22 cellular contexts compared by ENCODE assay signal in the genomic region with DNA sequence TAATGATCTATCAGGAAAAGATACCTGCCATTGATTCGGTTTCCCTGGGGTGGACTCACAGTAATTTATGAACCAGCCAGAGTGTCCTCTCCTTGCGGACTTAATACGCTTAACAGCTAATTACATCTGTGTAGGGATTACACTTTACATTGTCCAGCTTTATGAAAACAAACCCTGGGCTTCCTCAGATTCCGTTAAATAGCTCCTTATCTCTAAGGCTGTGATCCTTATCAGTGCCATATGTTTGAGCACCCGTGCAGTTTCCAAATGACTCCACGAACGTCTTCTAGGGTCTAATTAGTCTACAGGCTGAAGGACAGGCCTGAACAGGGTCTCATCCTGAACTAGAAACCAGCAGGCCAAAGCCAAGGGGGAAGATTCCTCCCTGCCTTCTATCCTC. TPM values are rescaled to one million over a fixed set of nuclear protein-coding genes. Genes with fewer than 3 reads are reported as not detected.
DNase-seq lines count a peak whose midpoint lies in the region; ATAC-seq, FAIRE-seq and TF ChIP-seq lines count a peak whose summit lies in the region.
"Had no signal": no experiment of that assay in that cellular context is flagged by ENCODE, and none has a peak within 500 bp of the region (broad histone marks: within the 10 kb centered on the region; RNA-seq: fewer than 3 reads in every experiment).

No MANE protein-coding gene starts in this region.

- intact Hi-C loops in right lobe of liver (cut with DNase I): no loop called here

- no peak overlapping the region for H3K4me3 ChIP-seq in bronchial epithelial cell (ENCODE audit: low read depth, low read length)
- H3K4me3 ChIP-seq in neuronal stem cell (ENCODE audit: low read length in 2 of 2): no peak overlapping the region
- H3K4me3 ChIP-seq in right lobe of liver: no peak overlapping the region
- no peak overlapping the region for H3K4me3 ChIP-seq in GM23248
- H3K4me3 ChIP-seq: SK-N-MC had no signal

- no peaks in the 10 kb centered on the region for H3F3A ChIP-seq in GM23248 (ENCODE audit: insufficient read depth)

- H4K91ac ChIP-seq in neuronal stem cell (ENCODE audit: low read depth, low read length, poor library complexity): no peak overlapping the region

- no peak overlapping the region for H3K27ac ChIP-seq in neuronal stem cell (replicated peaks; ENCODE audit: low read length)
- no peak overlapping the region for H3K27ac ChIP-seq in right lobe of liver
- no peak overlapping the region for H3K27ac ChIP-seq in GM23248
- H3K27ac ChIP-seq: SK-N-MC had no signal

- no peak overlapping the region for H2AK5ac ChIP-seq in neuronal stem cell (ENCODE audit: low read depth, low read length)

- no peaks in the 10 kb centered on the region for H3K9me2 ChIP-seq in GM23248 (ENCODE audit: insufficient read depth)

- no peaks in the 10 kb centered on the region for H4K20me1 ChIP-seq in GM23248 (ENCODE audit: insufficient read depth)

- H3K18ac ChIP-seq in neuronal stem cell (ENCODE audit: low read length): no peak overlapping the region

- DNase-seq in D721Med (ENCODE audit: insufficient read length, low spot score): no peak
- peak; percentile 0 to 43 for DNase-seq in NCI-H524 (lab: John Stamatoyannopoulos, UW)
- no peak for DNase-seq in bronchial epithelial cell (ENCODE audit: low read depth)
- no peak for DNase-seq in neuronal stem cell (ENCODE audit: low spot score)
- DNase-seq in NCI-H748 (lab: John Stamatoyannopoulos, UW; ENCODE audit: unreplicated experiment): no peak
- no peak for DNase-seq in right lobe of liver
- no peak for DNase-seq in GM23248
- no peak for DNase-seq in HuH-7 (ENCODE audit: low spot score)
- DNase-seq: ACHN, AML-193, HCEC 1CT, IMR-90, Karpas-422, MM.1S, NCI-H1092 treated with DMSO at 0.1 percent for 48 hours, NCI-H1694 treated with DMSO at 0.1 percent for 48 hours, NCI-H226, NCI-H526 treated with DMSO at 0.1 percent for 48 hours had no signal

- H3K4me1 ChIP-seq in neuronal stem cell (ENCODE audit: control insufficient read depth in 2 of 2, insufficient read depth in 1 of 2, low read depth in 1 of 2, low read length in 2 of 2): peaks cover 0 to 3% of the 10 kb centered on the region in 2 donors
- no peaks in the 10 kb centered on the region for H3K4me1 ChIP-seq in right lobe of liver
- 0 out of 2 replicates have a peak, but pooled peaks cover 6% of the 10 kb centered on the region for H3K4me1 ChIP-seq in GM23248 (ENCODE audit: insufficient read depth)

- no peak for TF ChIP-seq CTCF in D721Med (IDR thresholded peaks at IDR 0.05; ENCODE audit: insufficient read depth, missing control alignments)
- no peak for TF ChIP-seq CTCF in bronchial epithelial cell (IDR thresholded peaks at IDR 0.05; ENCODE audit: insufficient read depth, low read length, severe bottlenecking)
- no peak for TF ChIP-seq CTCF in right lobe of liver (IDR thresholded peaks at IDR 0.05)

- no peak overlapping the region for H2BK15ac ChIP-seq in neuronal stem cell (ENCODE audit: low read length)

- H3K79me2 ChIP-seq in GM23248 (ENCODE audit: insufficient read depth): no peaks in the 10 kb centered on the region

- no peak for ATAC-seq in right lobe of liver

- no peak for TF ChIP-seq POLR2A in right lobe of liver (IDR thresholded peaks at IDR 0.05)

- no peak overlapping the region for H3K14ac ChIP-seq in neuronal stem cell (ENCODE audit: low read length)

- in situ Hi-C loops in GM23248 (cut with MboI): no loop called here

- H3K4ac ChIP-seq in neuronal stem cell (ENCODE audit: low read length): no peak overlapping the region

- no peak overlapping the region for H2BK12ac ChIP-seq in neuronal stem cell (ENCODE audit: low read length)

- H3K79me1 ChIP-seq in neuronal stem cell (ENCODE audit: low read depth, low read length): no peaks in the 10 kb centered on the region

- no peaks in the 10 kb centered on the region for H3K36me3 ChIP-seq in bronchial epithelial cell (ENCODE audit: control insufficient read depth, insufficient read depth, low read length)
- no peaks in the 10 kb centered on the region for H3K36me3 ChIP-seq in neuronal stem cell (replicated peaks in 1 of 2; ENCODE audit: control insufficient read depth in 2 of 2, insufficient read depth in 2 of 2, low read length in 2 of 2)
- H3K36me3 ChIP-seq in right lobe of liver: no peaks in the 10 kb centered on the region
- no peaks in the 10 kb centered on the region for H3K36me3 ChIP-seq in GM23248 (ENCODE audit: low read depth)

- H3K9ac ChIP-seq in neuronal stem cell (ENCODE audit: low read depth, low read length, poor library complexity): no peak overlapping the region
- no peak overlapping the region for H3K9ac ChIP-seq in GM23248

- FAIRE-seq in D721Med (lab: Jason Lieb, UNC) (peak; percentile 29), bronchial epithelial cell (lab: Jason Lieb, UNC) (peak; percentile 7)
- FAIRE-seq: GM19239 had no signal

- no peak overlapping the region for H2BK5ac ChIP-seq in neuronal stem cell (ENCODE audit: low read length)

- WGBS in neuronal stem cell (ENCODE audit: extremely low coverage in 2 of 2, insufficient read length in 2 of 2, insufficient replicate concordance in 1 of 2), 2 donors: no CpG with 5 or more reads among the region's 7 CpGs
- 53% methylated on average over 7 of the region's 7 CpGs for WGBS in right lobe of liver (ENCODE audit: insufficient coverage, low coverage, low lambda C conversion rate, missing lambda C conversion rate)
- 88% methylated on average over 7 of the region's 7 CpGs for WGBS in GM23248 (ENCODE audit: low coverage in 1 of 2, low lambda C conversion rate in 2 of 2, missing lambda C conversion rate in 2 of 2), 2 experiments

- no peak overlapping the region for H4K8ac ChIP-seq in neuronal stem cell (ENCODE audit: low read depth, low read length)

- H3K23ac ChIP-seq in neuronal stem cell (ENCODE audit: low read depth, low read length, poor library complexity): no peak overlapping the region

- H3K4me2 ChIP-seq in neuronal stem cell (ENCODE audit: insufficient read depth, low read length, poor library complexity, severe bottlenecking): no peak overlapping the region
- no peak overlapping the region for H3K4me2 ChIP-seq in GM23248 (ENCODE audit: unreplicated experiment)

- no peak overlapping the region for H2BK120ac ChIP-seq in neuronal stem cell (ENCODE audit: low read depth, low read length)

- H3K9me3 ChIP-seq in neuronal stem cell (replicated peaks in 1 of 2; ENCODE audit: control insufficient read depth in 2 of 2, insufficient read depth in 1 of 2, low read depth in 1 of 2, low read length in 2 of 2) (no peaks in the 10 kb centered on the region), right lobe of liver (no peaks in the 10 kb centered on the region), GM23248 (ENCODE audit: low read depth) (no peaks in the 10 kb centered on the region)

- H2AFZ ChIP-seq in neuronal stem cell (ENCODE audit: low read length): peak overlapping the region; percentile 42
- H2AFZ ChIP-seq in GM23248: no peak overlapping the region

- no peaks in the 10 kb centered on the region for H3K27me3 ChIP-seq in bronchial epithelial cell (ENCODE audit: control insufficient read depth, insufficient read depth, low read length)
- no peaks in the 10 kb centered on the region for H3K27me3 ChIP-seq in neuronal stem cell (ENCODE audit: control insufficient read depth in 3 of 3, insufficient read depth in 3 of 3, low read depth in 1 of 3, low read length in 3 of 3)
- H3K27me3 ChIP-seq in right lobe of liver: no peaks in the 10 kb centered on the region
- H3K27me3 ChIP-seq in GM23248 (replicated peaks; ENCODE audit: insufficient read depth): no peaks in the 10 kb centered on the region

RNA-seq across cellular contexts. Expression of a gene that starts 56.9 kb away (rescaled TPM):
- total RNA-seq in bronchial epithelial cell (under 0.01 TPM in 1 of 2 replicates, not detected in the other), right lobe of liver (10 to 100 TPM in 4 of 6 experiments, 1 to 10 TPM in 2; 7.9 to 22.4 (median 11.7) TPM)
- 0.35 TPM for polyA plus RNA-seq in neuronal stem cell (2013, experiment 1 of 2)
- 0.37 TPM for polyA plus RNA-seq in neuronal stem cell (2013, experiment 2 of 2)
- total RNA-seq in GM23248 (2014; rRNA removed; shearing (Covaris generic)): under 0.01 TPM in 1 of 2 replicates, not detected in the other
- 0.10 and 0.20 TPM in 2 replicates for polyA plus RNA-seq in GM23248 (2016; fragmentation: Nextera tagmentation; extraction: Ambion mirVana)
- total RNA-seq: HT-29, IMR-90 had no signal
- polyA plus RNA-seq: CD14-positive monocyte, IMR-90 had no signal

Comparison
In these comparisons a context has a peak if more than half of its experiments do, and no peak if none do; other contexts are left out.
1. DNase-seq: peak in NCI-H524 (2 of 2); none in D721Med (single experiment), bronchial epithelial cell (single experiment), neuronal stem cell (single experiment), NCI-H748 (single experiment), right lobe of liver (0 of 3), GM23248 (single experiment) and HuH-7 (single experiment).